In genomic region chr5:180120221-180121101, GRCh38 we compare ENCODE assay signal across 22 cellular contexts. TPM values are rescaled to one million over a fixed set of nuclear protein-coding genes. Genes with fewer than 3 reads are reported as not detected.
DNase-seq lines count a peak whose midpoint lies in the region; ATAC-seq and TF ChIP-seq lines count a peak whose summit lies in the region.
"Had no signal": no experiment of that assay in that cellular context is flagged by ENCODE, and none has a peak within 500 bp of the region (broad histone marks: within the 10 kb centered on the region; RNA-seq: fewer than 3 reads in every experiment).

No MANE protein-coding gene starts in this region.

- no peak overlapping the region for H3K27ac ChIP-seq in RWPE2 (ENCODE audit: poor library complexity, severe bottlenecking)
- H3K27ac ChIP-seq in left lung = no peak overlapping the region
- H3K27ac ChIP-seq: heart right ventricle, KMS-11, psoas muscle, skin epidermis had no signal

- peak; percentile 44 for DNase-seq in activated effector memory CD4-positive, alpha-beta T cell treated with anti-CD3 and anti-CD28 coated beads, Interleukin-2, amount 50 U/mL, for 16 hours
- no peak for DNase-seq in activated effector memory CD4-positive, alpha-beta T cell treated with Interleukin-2 at 50 U/mL for 16 hours
- DNase-seq in RWPE2 (ENCODE audit: low spot score) (peak; percentile 71), left lung (peak; percentile 26 to 74), sciatic nerve (ENCODE audit: low spot score) (peak; percentile 55), NCI-H446 (lab: John Stamatoyannopoulos, UW) (no peak), NCI-H1105 treated with DMSO at 0.1 percent for 48 hours (lab: John Stamatoyannopoulos, UW) (no peak), AG08395 (ENCODE audit: low spot score) (no peak)
- DNase-seq: activated CD4-positive, alpha-beta T cell treated with anti-CD3 and anti-CD28 coated beads for 36 hours; DMS53; effector CD8-positive, alpha-beta T cell; foreskin fibroblast; NCI-H146; NCI-H526; stimulated activated CD4-positive, alpha-beta T cell treated with anti-CD3 and anti-CD28 coated beads, Interleukin-1b, Interleukin-23, amount 100 ng/mL, for 48 hours had no signal

- TF ChIP-seq CTCF in RWPE2 (IDR thresholded peaks at IDR 0.05; ENCODE audit: poor library complexity, severe bottlenecking) (no peak), left lung (IDR thresholded peaks at IDR 0.05) (no peak)

- H3K36me3 ChIP-seq in RWPE2 (ENCODE audit: low read depth) (no peaks in the 10 kb centered on the region), left lung (no peaks in the 10 kb centered on the region)
- H3K36me3 ChIP-seq: heart right ventricle had no signal

- peaks cover 27% of the 10 kb centered on the region for H3K27me3 ChIP-seq in RWPE2 (ENCODE audit: insufficient read depth, poor library complexity, severe bottlenecking)
- H3K27me3 ChIP-seq in left lung = peaks cover 6 to 63% of the 10 kb centered on the region in 2 donors

- intact Hi-C loops in left lung (cut with DNase I) (no loop called here), sciatic nerve (cut with DNase I) (no loop called here)

- H3K4me1 ChIP-seq in RWPE2 (ENCODE audit: insufficient read depth, poor library complexity, severe bottlenecking) = no peaks in the 10 kb centered on the region
- H3K4me1 ChIP-seq in left lung = no peaks in the 10 kb centered on the region
- H3K4me1 ChIP-seq: heart right ventricle, psoas muscle had no signal

- H3K4me3 ChIP-seq in RWPE2 (ENCODE audit: severe bottlenecking) (no peak overlapping the region), left lung (no peak overlapping the region)
- H3K4me3 ChIP-seq: GM23338, heart right ventricle, psoas muscle, skin epidermis had no signal

- no peaks in the 10 kb centered on the region for H3K9me3 ChIP-seq in RWPE2 (ENCODE audit: severe bottlenecking)
- no peaks in the 10 kb centered on the region for H3K9me3 ChIP-seq in left lung
- H3K9me3 ChIP-seq: heart right ventricle, psoas muscle had no signal

- ATAC-seq in RWPE2 (ENCODE audit: low read depth) = no peak; the same call in 2 of the 3 replicates
- ATAC-seq in left lung = no peak
- no peak for ATAC-seq in sciatic nerve
- ATAC-seq: activated CD4-positive, alpha-beta T cell treated with anti-CD3 and anti-CD28 coated beads for 36 hours; activated naive CD4-positive, alpha-beta T cell treated with anti-CD3 and anti-CD28 coated beads, Interleukin-2, amount 50 U/mL, for 72 hours; GM23338; left ventricle myocardium superior; psoas muscle had no signal

RNA-seq across cellular contexts. Expression of gene RNF130, which starts 48.9 kb away (rescaled TPM):
- 100 to 1,000 TPM in 1 of 2 donors, 10 to 100 TPM in 1; 84.0 to 125 TPM for total RNA-seq in left lung
- 118 TPM for total RNA-seq in sciatic nerve

Comparison
In these comparisons a context has a peak if more than half of its experiments do, and no peak if none do; other contexts are left out.
1. DNase-seq: peak in activated effector memory CD4-positive, alpha-beta T cell treated with anti-CD3 and anti-CD28 coated beads, Interleukin-2, amount 50 U/mL, for 16 hours (single experiment), RWPE2 (single experiment), left lung (2 of 2) and sciatic nerve (single experiment); none in activated effector memory CD4-positive, alpha-beta T cell treated with Interleukin-2 at 50 U/mL for 16 hours (single experiment), NCI-H446 (0 of 2), NCI-H1105 treated with DMSO at 0.1 percent for 48 hours (single experiment) and AG08395 (single experiment).